Comparison of ENCODE assay signal across 1 cellular context in the genomic region with DNA sequence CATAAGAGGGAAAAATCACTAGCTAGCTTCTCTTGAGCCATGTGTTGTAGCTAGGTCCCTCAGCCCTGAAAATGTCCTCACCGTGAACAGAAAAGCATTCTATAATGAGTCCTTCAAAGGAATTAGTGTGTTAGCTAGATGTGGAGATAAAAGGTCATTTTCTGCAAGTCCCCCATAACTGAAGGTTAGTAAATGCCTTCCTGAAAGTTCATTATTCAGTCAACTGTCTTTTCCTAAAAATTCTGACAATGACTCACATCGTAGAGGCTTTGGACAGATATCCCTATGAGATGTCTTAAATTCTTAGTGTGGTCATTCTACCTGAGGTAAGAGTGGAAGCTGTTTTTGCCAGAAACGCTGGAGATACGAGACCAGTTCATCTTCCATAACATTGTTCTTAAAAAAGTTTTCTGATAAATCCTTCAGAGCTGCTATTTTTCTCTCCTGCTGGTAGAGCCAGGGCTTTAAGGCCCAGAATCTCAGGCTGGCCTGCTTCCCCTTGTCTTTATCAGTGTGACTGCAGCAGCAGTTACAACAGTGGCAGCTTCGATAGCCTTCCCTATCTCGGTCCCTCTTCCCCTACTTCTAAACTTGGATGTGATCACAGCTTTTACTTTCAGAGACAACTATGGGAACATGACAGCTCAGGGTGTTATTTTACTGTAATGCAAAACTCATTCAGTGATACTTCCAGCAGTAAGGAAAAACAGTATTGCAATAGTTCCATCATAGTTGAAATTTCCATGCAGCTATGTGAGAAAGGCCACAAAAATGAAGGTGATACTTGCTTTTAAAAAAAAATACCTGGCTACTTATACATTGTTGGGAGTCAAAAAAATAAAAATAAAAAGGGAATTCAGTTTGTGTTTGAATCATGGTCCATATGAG.
TF ChIP-seq lines count a peak whose summit lies in the region.

No MANE protein-coding gene starts in this region.

TF ChIP-seq in K562, 482 proteins besides CTCF, POLR2A, EP300 and RAD21 (continued from another document and continues in another):
- TF ChIP-seq RBM14 (IDR thresholded peaks at IDR 0.05; ENCODE audit: borderline replicate concordance, insufficient read depth, low read depth, low read length) (no peak), CEBPB (tag; IDR thresholded peaks at IDR 0.05) (peak; percentile 85), RB1 (IDR thresholded peaks at IDR 0.05; ENCODE audit: low read depth) (peak; percentile 67), ZNF140 (CRISPR knock-in tag; IDR thresholded peaks at IDR 0.05) (no peak), ZFX (CRISPR knock-in tag; IDR thresholded peaks at IDR 0.05) (peak; percentile 87), NUFIP1 (IDR thresholded peaks at IDR 0.05; ENCODE audit: partially characterized antibody) (no peak), ZBTB1 (CRISPR knock-in tag; IDR thresholded peaks at IDR 0.05; ENCODE audit: borderline replicate concordance, low read depth) (no peak), GABPA (tag; conservative IDR thresholded peaks at IDR 0.05; ENCODE audit: low read depth) (peak; percentile 53), E2F3 (CRISPR knock-in tag; IDR thresholded peaks at IDR 0.05) (no peak), ZSCAN32 (CRISPR knock-in tag; IDR thresholded peaks at IDR 0.05) (no peak), NBN (IDR thresholded peaks at IDR 0.05; ENCODE audit: low read depth) (peak; percentile 98), KAT7 (CRISPR knock-in tag; IDR thresholded peaks at IDR 0.05; ENCODE audit: borderline replicate concordance) (0 out of 2 replicates have a peak, but pooled peaks have one; percentile 63), ZNF354B (CRISPR knock-in tag; IDR thresholded peaks at IDR 0.05) (peak; percentile 24), JUN (IDR thresholded peaks at IDR 0.05; ENCODE audit: borderline replicate concordance, low read depth, low read length) (peak; percentile 62; the same call in 1 of the 2 replicates), JUN (CRISPR knock-in tag; IDR thresholded peaks at IDR 0.05; ENCODE audit: borderline replicate concordance) (no peak), XRCC4 (IDR thresholded peaks at IDR 0.05; ENCODE audit: extremely low read depth, insufficient read depth, insufficient read length) (no peak), ZNF668 (CRISPR knock-in tag; IDR thresholded peaks at IDR 0.05) (peak; percentile 69; the same call in 1 of the 2 replicates), PHB2 (IDR thresholded peaks at IDR 0.05; ENCODE audit: low read depth) (peak; percentile 99), CCNT2 (IDR thresholded peaks at IDR 0.05; ENCODE audit: borderline replicate concordance, extremely low read depth, insufficient read length, low read depth, low read length) (peak; percentile 98), E2F1 (CRISPR knock-in tag; IDR thresholded peaks at IDR 0.05) (no peak), PTBP1 (IDR thresholded peaks at IDR 0.05; ENCODE audit: low read depth, low read length) (no peak), ZBTB33 (CRISPR knock-in tag; IDR thresholded peaks at IDR 0.05) (peak; percentile 60; the same call in 1 of the 2 replicates), MECOM (CRISPR knock-in tag; IDR thresholded peaks at IDR 0.05) (peak; percentile 61), STAG1 (CRISPR knock-in tag; IDR thresholded peaks at IDR 0.05; ENCODE audit: borderline replicate concordance) (no peak), ZBTB12 (CRISPR knock-in tag; IDR thresholded peaks at IDR 0.05) (0 out of 2 replicates have a peak, but pooled peaks have one; percentile 19), YBX1 (IDR thresholded peaks at IDR 0.05) (no peak), MED1 (CRISPR knock-in tag; IDR thresholded peaks at IDR 0.05; ENCODE audit: borderline replicate concordance) (no peak), ZBTB17 (CRISPR knock-in tag; IDR thresholded peaks at IDR 0.05) (peak; percentile 55; the same call in 1 of the 2 replicates), PHF8 (IDR thresholded peaks at IDR 0.05; ENCODE audit: borderline replicate concordance, low read length) (no peak), RBM25 (IDR thresholded peaks at IDR 0.05; ENCODE audit: low read depth, low read length, severe bottlenecking) (no peak), KAT8 (IDR thresholded peaks at IDR 0.05; ENCODE audit: low read depth) (0 out of 2 replicates have a peak, but pooled peaks have one; percentile 19), ZNF146 (CRISPR knock-in tag; IDR thresholded peaks at IDR 0.05; ENCODE audit: unreplicated experiment) (no peak), ZBTB49 (CRISPR knock-in tag; IDR thresholded peaks at IDR 0.05; ENCODE audit: borderline replicate concordance) (no peak), YY1 (IDR thresholded peaks at IDR 0.05; ENCODE audit: borderline replicate concordance in 1 of 3, control insufficient read depth in 1 of 3, extremely low read depth in 1 of 3, insufficient read depth in 3 of 3, insufficient read length in 1 of 3, insufficient replicate concordance in 2 of 3, low read depth in 1 of 3, low read length in 2 of 3) (peak in 1 of 3 experiments; percentile 60), SMARCB1 (IDR thresholded peaks at IDR 0.05; ENCODE audit: insufficient read length, low read depth) (peak; percentile 90), ZNF212 (CRISPR knock-in tag; IDR thresholded peaks at IDR 0.05) (no peak), ZNF707 (CRISPR knock-in tag; conservative IDR thresholded peaks at IDR 0.05) (no peak), KHSRP (IDR thresholded peaks at IDR 0.05) (peak; percentile 89), TCF15 (CRISPR knock-in tag; IDR thresholded peaks at IDR 0.05) (no peak), MEF2D (tag; conservative IDR thresholded peaks at IDR 0.05; ENCODE audit: low read depth) (peak; percentile 90)
- TF ChIP-seq, protein P1, sequence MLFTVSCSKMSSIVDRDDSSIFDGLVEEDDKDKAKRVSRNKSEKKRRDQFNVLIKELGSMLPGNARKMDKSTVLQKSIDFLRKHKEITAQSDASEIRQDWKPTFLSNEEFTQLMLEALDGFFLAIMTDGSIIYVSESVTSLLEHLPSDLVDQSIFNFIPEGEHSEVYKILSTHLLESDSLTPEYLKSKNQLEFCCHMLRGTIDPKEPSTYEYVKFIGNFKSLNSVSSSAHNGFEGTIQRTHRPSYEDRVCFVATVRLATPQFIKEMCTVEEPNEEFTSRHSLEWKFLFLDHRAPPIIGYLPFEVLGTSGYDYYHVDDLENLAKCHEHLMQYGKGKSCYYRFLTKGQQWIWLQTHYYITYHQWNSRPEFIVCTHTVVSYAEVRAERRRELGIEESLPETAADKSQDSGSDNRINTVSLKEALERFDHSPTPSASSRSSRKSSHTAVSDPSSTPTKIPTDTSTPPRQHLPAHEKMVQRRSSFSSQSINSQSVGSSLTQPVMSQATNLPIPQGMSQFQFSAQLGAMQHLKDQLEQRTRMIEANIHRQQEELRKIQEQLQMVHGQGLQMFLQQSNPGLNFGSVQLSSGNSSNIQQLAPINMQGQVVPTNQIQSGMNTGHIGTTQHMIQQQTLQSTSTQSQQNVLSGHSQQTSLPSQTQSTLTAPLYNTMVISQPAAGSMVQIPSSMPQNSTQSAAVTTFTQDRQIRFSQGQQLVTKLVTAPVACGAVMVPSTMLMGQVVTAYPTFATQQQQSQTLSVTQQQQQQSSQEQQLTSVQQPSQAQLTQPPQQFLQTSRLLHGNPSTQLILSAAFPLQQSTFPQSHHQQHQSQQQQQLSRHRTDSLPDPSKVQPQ (CRISPR knock-in tag; IDR thresholded peaks at IDR 0.05; ENCODE audit: borderline replicate concordance) = peak; percentile 39; the same call in 1 of the 2 replicates
- TF ChIP-seq, protein P2, sequence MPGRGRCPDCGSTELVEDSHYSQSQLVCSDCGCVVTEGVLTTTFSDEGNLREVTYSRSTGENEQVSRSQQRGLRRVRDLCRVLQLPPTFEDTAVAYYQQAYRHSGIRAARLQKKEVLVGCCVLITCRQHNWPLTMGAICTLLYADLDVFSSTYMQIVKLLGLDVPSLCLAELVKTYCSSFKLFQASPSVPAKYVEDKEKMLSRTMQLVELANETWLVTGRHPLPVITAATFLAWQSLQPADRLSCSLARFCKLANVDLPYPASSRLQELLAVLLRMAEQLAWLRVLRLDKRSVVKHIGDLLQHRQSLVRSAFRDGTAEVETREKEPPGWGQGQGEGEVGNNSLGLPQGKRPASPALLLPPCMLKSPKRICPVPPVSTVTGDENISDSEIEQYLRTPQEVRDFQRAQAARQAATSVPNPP (IDR thresholded peaks at IDR 0.05; ENCODE audit: borderline replicate concordance, insufficient read depth, insufficient read length) = no peak
- TF ChIP-seq, protein P3, sequence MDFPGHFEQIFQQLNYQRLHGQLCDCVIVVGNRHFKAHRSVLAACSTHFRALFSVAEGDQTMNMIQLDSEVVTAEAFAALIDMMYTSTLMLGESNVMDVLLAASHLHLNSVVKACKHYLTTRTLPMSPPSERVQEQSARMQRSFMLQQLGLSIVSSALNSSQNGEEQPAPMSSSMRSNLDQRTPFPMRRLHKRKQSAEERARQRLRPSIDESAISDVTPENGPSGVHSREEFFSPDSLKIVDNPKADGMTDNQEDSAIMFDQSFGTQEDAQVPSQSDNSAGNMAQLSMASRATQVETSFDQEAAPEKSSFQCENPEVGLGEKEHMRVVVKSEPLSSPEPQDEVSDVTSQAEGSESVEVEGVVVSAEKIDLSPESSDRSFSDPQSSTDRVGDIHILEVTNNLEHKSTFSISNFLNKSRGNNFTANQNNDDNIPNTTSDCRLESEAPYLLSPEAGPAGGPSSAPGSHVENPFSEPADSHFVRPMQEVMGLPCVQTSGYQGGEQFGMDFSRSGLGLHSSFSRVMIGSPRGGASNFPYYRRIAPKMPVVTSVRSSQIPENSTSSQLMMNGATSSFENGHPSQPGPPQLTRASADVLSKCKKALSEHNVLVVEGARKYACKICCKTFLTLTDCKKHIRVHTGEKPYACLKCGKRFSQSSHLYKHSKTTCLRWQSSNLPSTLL (IDR thresholded peaks at IDR 0.05) = no peak; the same call in 1 of the 2 replicates
- TF ChIP-seq, protein P4, sequence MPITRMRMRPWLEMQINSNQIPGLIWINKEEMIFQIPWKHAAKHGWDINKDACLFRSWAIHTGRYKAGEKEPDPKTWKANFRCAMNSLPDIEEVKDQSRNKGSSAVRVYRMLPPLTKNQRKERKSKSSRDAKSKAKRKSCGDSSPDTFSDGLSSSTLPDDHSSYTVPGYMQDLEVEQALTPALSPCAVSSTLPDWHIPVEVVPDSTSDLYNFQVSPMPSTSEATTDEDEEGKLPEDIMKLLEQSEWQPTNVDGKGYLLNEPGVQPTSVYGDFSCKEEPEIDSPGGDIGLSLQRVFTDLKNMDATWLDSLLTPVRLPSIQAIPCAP (CRISPR knock-in tag; IDR thresholded peaks at IDR 0.05; ENCODE audit: borderline replicate concordance) = no peak
- TF ChIP-seq, protein P5, sequence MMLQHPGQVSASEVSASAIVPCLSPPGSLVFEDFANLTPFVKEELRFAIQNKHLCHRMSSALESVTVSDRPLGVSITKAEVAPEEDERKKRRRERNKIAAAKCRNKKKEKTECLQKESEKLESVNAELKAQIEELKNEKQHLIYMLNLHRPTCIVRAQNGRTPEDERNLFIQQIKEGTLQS (IDR thresholded peaks at IDR 0.05) = peak; percentile 80
- TF ChIP-seq, protein P5 (CRISPR knock-in tag; conservative IDR thresholded peaks at IDR 0.05) = peak; percentile 53; the same call in 1 of the 2 replicates
